ENCODE assay signal across 8 cellular contexts in genomic region chr17:30709096-30709495, GRCh38.
DNase-seq lines count a peak whose midpoint lies in the region; ATAC-seq and TF ChIP-seq lines count a peak whose summit lies in the region.
"Not testable (repeated sequence)": the region's sequence is repeated elsewhere in the genome, so short reads cannot be mapped to it uniquely, and the experiment has no call there.

No MANE protein-coding gene starts in this region.

- H3K36me3 ChIP-seq in DOHH2 (ENCODE audit: control insufficient read depth, low read length); colonic mucosa; neuronal stem cell (replicated peaks in 1 of 2; ENCODE audit: control insufficient read depth in 2 of 2, insufficient read depth in 2 of 2, low read length in 2 of 2); transverse colon: not testable (repeated sequence)

- H2BK12ac ChIP-seq in neuronal stem cell (ENCODE audit: low read length) = not testable (repeated sequence)

- not testable (repeated sequence) for H2AK5ac ChIP-seq in neuronal stem cell (ENCODE audit: low read depth, low read length)

- not testable (repeated sequence) for H4K91ac ChIP-seq in neuronal stem cell (ENCODE audit: low read depth, low read length, poor library complexity)

- not testable (repeated sequence) for TF ChIP-seq EP300 in transverse colon (IDR thresholded peaks at IDR 0.05; ENCODE audit: low read depth)

- H3K27me3 Mint-ChIP-seq in activated CD4-positive, alpha-beta T cell treated with anti-CD3 and anti-CD28 coated beads, Interleukin-2, amount 10 ng/mL, durations not matched to agents 24 days and 14 days = peaks cover 60% of the 10 kb centered on the region

- not testable (repeated sequence) for H3K9me3 Mint-ChIP-seq in activated CD4-positive, alpha-beta T cell treated with anti-CD3 and anti-CD28 coated beads, Interleukin-2, amount 10 ng/mL, durations not matched to agents 24 days and 14 days

- not testable (repeated sequence) for H3F3A ChIP-seq in DOHH2 (ENCODE audit: control insufficient read depth, insufficient read depth)

- peak overlapping the region; percentile 89 for H3K18ac ChIP-seq in neuronal stem cell (ENCODE audit: low read length)

- not testable (repeated sequence) for H2BK15ac ChIP-seq in neuronal stem cell (ENCODE audit: low read length)

- not testable (repeated sequence) for H3K27ac Mint-ChIP-seq in activated CD4-positive, alpha-beta T cell treated with anti-CD3 and anti-CD28 coated beads, Interleukin-2, amount 10 ng/mL, durations not matched to agents 24 days and 14 days

- H3K4me2 ChIP-seq in DOHH2 (ENCODE audit: low read length) = peak overlapping the region; percentile 53; the same call in 1 of the 2 replicates
- H3K4me2 ChIP-seq in neuronal stem cell (ENCODE audit: insufficient read depth, low read length, poor library complexity, severe bottlenecking) = peak overlapping the region; percentile 33

- peak overlapping the region in 1 of 2 donors; percentile 69 for H3K9ac ChIP-seq in colonic mucosa (ENCODE audit: low read depth in 2 of 2, low read length in 2 of 2)
- H3K9ac ChIP-seq in neuronal stem cell (ENCODE audit: low read depth, low read length, poor library complexity) = not testable (repeated sequence)

- H2BK120ac ChIP-seq in neuronal stem cell (ENCODE audit: low read depth, low read length) = not testable (repeated sequence)

- TF ChIP-seq POLR2A in transverse colon (IDR thresholded peaks at IDR 0.05) = not testable (repeated sequence)

- H3K4me1 Mint-ChIP-seq in activated CD4-positive, alpha-beta T cell treated with anti-CD3 and anti-CD28 coated beads, Interleukin-2, amount 10 ng/mL, durations not matched to agents 24 days and 14 days = peaks cover 27% of the 10 kb centered on the region

- peak overlapping the region; percentile 91 for H3K4me3 ChIP-seq in DOHH2 (ENCODE audit: low read length)
- H3K4me3 ChIP-seq in colonic mucosa = peak overlapping the region; percentile 76
- peak overlapping the region; percentile 60 for H3K4me3 ChIP-seq in right cardiac atrium (ENCODE audit: low read length)
- H3K4me3 ChIP-seq in neuronal stem cell (ENCODE audit: low read length in 2 of 2) = peak overlapping the region; percentile 64 to 94
- peak overlapping the region; percentile 55 to 91 (median 78) for H3K4me3 ChIP-seq in transverse colon

- H3K14ac ChIP-seq in neuronal stem cell (ENCODE audit: low read length) = not testable (repeated sequence)

- H3K27ac ChIP-seq in DOHH2 (ENCODE audit: low read depth, low read length) (peak overlapping the region; percentile 38; the same call in 1 of the 2 replicates), neuronal stem cell (replicated peaks; ENCODE audit: low read length) (peak overlapping the region; percentile 99), transverse colon (peak overlapping the region; percentile 74 to 87 (median 81))
- not testable (repeated sequence) for H3K27ac ChIP-seq in colonic mucosa; right cardiac atrium (ENCODE audit: low read length)

- H3K9me3 ChIP-seq in DOHH2 (ENCODE audit: control insufficient read depth, insufficient read depth, low read length); colonic mucosa; right cardiac atrium (ENCODE audit: control insufficient read depth, low read length); neuronal stem cell (replicated peaks in 1 of 2; ENCODE audit: control insufficient read depth in 2 of 2, insufficient read depth in 1 of 2, low read depth in 1 of 2, low read length in 2 of 2); transverse colon: not testable (repeated sequence)

- H3K23ac ChIP-seq in neuronal stem cell (ENCODE audit: low read depth, low read length, poor library complexity) = not testable (repeated sequence)

- in situ Hi-C loops in transverse colon (cut with MboI; ENCODE audit: low pct_ligation_motif_present in 1 of 4, low pct_unique_long_range_greater_than_20kb in 1 of 4, low sequenced_read_pairs in 3 of 4) = loop anchor here in 1 of 4 donors (25.0 kb wide), 1 partner anchor 222 kb away; the partner anchor contains the start of gene GOSR1

- H3K79me1 ChIP-seq in neuronal stem cell (ENCODE audit: low read depth, low read length) = peaks cover 18% of the 10 kb centered on the region

- H4K20me1 ChIP-seq in DOHH2 (ENCODE audit: control insufficient read depth, insufficient read depth, low read depth, low read length) = not testable (repeated sequence)

- peak; percentile 23 for ATAC-seq in HG02642 (IDR thresholded peaks at IDR 0.05; ENCODE audit: poor library complexity, unreplicated experiment)
- ATAC-seq in right cardiac atrium = not testable (repeated sequence)

- not testable (repeated sequence) for H3K9me2 ChIP-seq in DOHH2 (replicated peaks; ENCODE audit: control insufficient read depth, low read length)

- not testable (repeated sequence) for H2BK5ac ChIP-seq in neuronal stem cell (ENCODE audit: low read length)

- not testable (repeated sequence) for TF ChIP-seq CTCF in DOHH2 (IDR thresholded peaks at IDR 0.05; ENCODE audit: low read depth, low read length, poor library complexity, severe bottlenecking); colonic mucosa (IDR thresholded peaks at IDR 0.05); transverse colon (IDR thresholded peaks at IDR 0.05)

- H3K27me3 ChIP-seq in DOHH2 (ENCODE audit: control insufficient read depth, low read length); colonic mucosa; right cardiac atrium (ENCODE audit: control insufficient read depth, insufficient read depth); neuronal stem cell (ENCODE audit: control insufficient read depth in 3 of 3, insufficient read depth in 3 of 3, low read depth in 1 of 3, low read length in 3 of 3): not testable (repeated sequence)
- peaks cover 14% of the 10 kb centered on the region for H3K27me3 ChIP-seq in transverse colon

- H3K4me1 ChIP-seq in DOHH2 (ENCODE audit: control insufficient read depth, low read length) (peaks cover 56% of the 10 kb centered on the region), transverse colon (peaks cover 0 to 29% (median 22%) of the 10 kb centered on the region in 4 donors)
- H3K4me1 ChIP-seq in colonic mucosa; right cardiac atrium (ENCODE audit: control insufficient read depth, insufficient read depth, low read length); neuronal stem cell (ENCODE audit: control insufficient read depth in 2 of 2, insufficient read depth in 1 of 2, low read depth in 1 of 2, low read length in 2 of 2): not testable (repeated sequence)

- peak overlapping the region; percentile 92 for H2AFZ ChIP-seq in neuronal stem cell (ENCODE audit: low read length)

- peaks cover 47% of the 10 kb centered on the region for H3K79me2 ChIP-seq in DOHH2 (ENCODE audit: control insufficient read depth, low read length)

- not testable (repeated sequence) for H3K4ac ChIP-seq in neuronal stem cell (ENCODE audit: low read length)

- not testable (repeated sequence) for H3K36me3 Mint-ChIP-seq in activated CD4-positive, alpha-beta T cell treated with anti-CD3 and anti-CD28 coated beads, Interleukin-2, amount 10 ng/mL, durations not matched to agents 24 days and 14 days (ENCODE audit: low read depth)

- DNase-seq in NCI-H524 (lab: John Stamatoyannopoulos, UW) (peak; percentile 46 to 55), right cardiac atrium (peak in 2 of 3 donors; percentile 63 to 73)
- peak; percentile 70 for DNase-seq in activated CD4-positive, alpha-beta T cell treated with anti-CD3 and anti-CD28 coated beads, Interleukin-2, amount 10 ng/mL, durations not matched to agents 24 days and 14 days
- DNase-seq in colonic mucosa; neuronal stem cell (ENCODE audit: low spot score); transverse colon: not testable (repeated sequence)

- intact Hi-C loops in activated CD4-positive, alpha-beta T cell treated with anti-CD3 and anti-CD28 coated beads, Interleukin-2, amount 10 ng/mL, durations not matched to agents 24 days and 14 days (cut with micrococcal nuclease); colonic mucosa (cut with DNase I); right cardiac atrium (cut with DNase I); transverse colon (cut with DNase I; ENCODE audit: low total_unique reads): not testable (repeated sequence)

- not testable (repeated sequence) for H4K8ac ChIP-seq in neuronal stem cell (ENCODE audit: low read depth, low read length)

- WGBS in right cardiac atrium = under 1% methylated on average over 61 of the region's 64 CpGs
- WGBS in neuronal stem cell (ENCODE audit: extremely low coverage in 2 of 2, insufficient read length in 2 of 2, insufficient replicate concordance in 1 of 2), 2 donors = no CpG with 5 or more reads among the region's 64 CpGs
- 2% methylated on average over 22 of the region's 64 CpGs; no CpG with 5 or more reads in 1 of the 2 donors for WGBS in transverse colon (ENCODE audit: low coverage in 1 of 2), 2 donors

- not testable (repeated sequence) for H3K4me3 Mint-ChIP-seq in activated CD4-positive, alpha-beta T cell treated with anti-CD3 and anti-CD28 coated beads, Interleukin-2, amount 10 ng/mL, durations not matched to agents 24 days and 14 days
